9 cellular contexts compared by ENCODE assay signal in the genomic region with DNA sequence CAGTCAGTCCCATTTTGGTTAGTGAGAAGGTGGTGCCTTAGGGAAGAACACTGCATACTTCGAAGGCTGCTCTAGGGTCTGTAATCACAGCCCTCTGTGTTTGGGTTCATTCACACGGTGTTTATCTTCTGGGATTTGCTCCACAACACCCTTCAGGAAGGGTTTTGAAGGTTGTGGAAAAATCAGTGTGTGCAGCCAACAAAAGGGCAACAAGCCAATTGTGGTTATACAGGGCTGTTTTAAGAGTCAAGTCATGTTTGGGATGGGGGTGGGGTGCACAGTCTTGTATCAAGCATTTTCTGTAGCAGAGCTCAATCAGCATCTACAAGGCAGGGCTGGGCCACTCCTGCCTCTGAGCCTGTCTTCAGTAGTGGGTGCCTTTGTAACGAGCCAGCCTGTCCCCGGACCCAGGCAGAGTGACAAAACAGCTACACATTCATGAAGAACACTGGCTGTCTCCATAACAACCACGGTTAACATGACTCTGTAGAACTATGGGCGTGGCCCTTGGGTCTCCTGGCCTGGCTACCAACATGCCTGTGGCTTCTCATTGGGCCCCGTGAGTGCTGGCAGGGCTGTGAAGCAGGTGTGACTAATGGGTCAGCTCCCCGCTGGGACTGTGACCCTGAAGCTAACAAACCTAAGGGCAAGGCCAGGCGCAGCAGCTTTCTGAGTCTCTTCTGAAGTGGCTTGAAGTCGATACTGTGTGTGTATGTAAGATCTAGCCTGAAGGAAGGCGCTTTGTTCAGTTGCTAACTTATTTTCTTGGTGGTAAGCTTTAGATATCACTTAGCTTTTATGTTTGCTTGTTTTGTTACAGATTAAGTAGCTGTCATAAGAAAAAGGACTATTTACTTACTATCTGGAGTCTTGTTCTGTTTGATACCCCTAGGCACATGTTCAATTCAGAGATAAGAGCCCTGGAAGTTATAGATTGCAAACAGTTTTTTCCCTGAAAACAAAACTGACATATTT. TPM values are rescaled to one million over a fixed set of nuclear protein-coding genes. Genes with fewer than 3 reads are reported as not detected.
DNase-seq lines count a peak whose midpoint lies in the region; ATAC-seq lines count a peak whose summit lies in the region.
"Had no signal": no experiment of that assay in that cellular context is flagged by ENCODE, and none has a peak within 500 bp of the region (broad histone marks: within the 10 kb centered on the region; RNA-seq: fewer than 3 reads in every experiment).

No MANE protein-coding gene starts in this region.

- H3K9me3 ChIP-seq in skeletal muscle tissue (ENCODE audit: control insufficient read depth in 3 of 3, low read length in 3 of 3), result no peaks in the 10 kb centered on the region

- DNase-seq in EL, result peak; percentile 74
- DNase-seq in NCI-H2081 (lab: John Stamatoyannopoulos, UW), result peak; percentile 90 to 93
- DNase-seq in astrocyte of the hippocampus (ENCODE audit: low read depth, low spot score), result peak; percentile 98
- DNase-seq in iPS DF 4.7 (ENCODE audit: extremely low read depth, low spot score), result peak; percentile 56
- DNase-seq in activated gamma-delta T cell (lab: John Stamatoyannopoulos, UW), result no peak
- DNase-seq: natural killer cell had no signal

- H3K9ac ChIP-seq in skeletal muscle tissue (ENCODE audit: low read depth in 1 of 3, low read length in 3 of 3), result no peak overlapping the region

- H3K4me3 ChIP-seq in skeletal muscle tissue (ENCODE audit: low read length in 3 of 3), result peak overlapping the region in 1 of 3 donors; percentile 1

- no peaks in the 10 kb centered on the region for H3K27me3 ChIP-seq in skeletal muscle tissue (ENCODE audit: control insufficient read depth in 3 of 3, insufficient read depth in 3 of 3, low read length in 3 of 3)

- peak overlapping the region; percentile 43 for H3K27ac ChIP-seq in skeletal muscle tissue (ENCODE audit: low read depth, low read length)

- no peaks in the 10 kb centered on the region for H3K36me3 ChIP-seq in skeletal muscle tissue (ENCODE audit: control insufficient read depth in 3 of 3, insufficient read depth in 3 of 3, low read length in 3 of 3)

- peaks cover 6 to 10% (median 9%) of the 10 kb centered on the region in 3 donors for H3K4me1 ChIP-seq in skeletal muscle tissue (ENCODE audit: control insufficient read depth in 3 of 3, insufficient read depth in 3 of 3, low read length in 3 of 3)

- ATAC-seq in GM21367 (IDR thresholded peaks at IDR 0.05; ENCODE audit: unreplicated experiment) (no peak), HG02884 (IDR thresholded peaks at IDR 0.05; ENCODE audit: unreplicated experiment) (no peak)

RNA-seq across cellular contexts. Expression of a gene that starts 27.9 kb away (rescaled TPM):
- total RNA-seq in skeletal muscle tissue, result 22.4 TPM
